Comparison of ENCODE assay signal across 13 cellular contexts in the genomic region with DNA sequence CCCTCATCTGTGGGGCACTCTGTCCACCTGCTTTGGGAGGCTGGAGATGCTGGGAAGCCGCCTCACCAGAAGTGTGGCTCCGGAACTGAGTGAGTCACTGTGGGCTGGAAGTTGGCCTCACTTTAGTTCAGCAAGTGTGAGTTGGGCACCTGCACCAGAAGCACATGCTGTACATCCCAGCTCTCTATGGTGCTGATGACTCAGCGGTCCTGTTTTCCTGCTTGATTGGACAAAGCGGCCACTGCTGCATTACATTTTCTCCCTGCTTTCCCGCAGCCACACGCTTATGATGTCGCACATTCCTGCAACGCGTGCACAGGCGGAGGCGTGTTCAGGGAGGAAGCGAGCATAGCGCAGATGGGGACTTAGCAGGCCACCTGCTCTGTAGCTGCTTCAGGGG. TPM values are rescaled to one million over a fixed set of nuclear protein-coding genes. Genes with fewer than 3 reads are reported as not detected.
DNase-seq lines count a peak whose midpoint lies in the region; TF ChIP-seq lines count a peak whose summit lies in the region.
"Had no signal": no experiment of that assay in that cellular context is flagged by ENCODE, and none has a peak within 500 bp of the region (broad histone marks: within the 10 kb centered on the region; RNA-seq: fewer than 3 reads in every experiment).

No MANE protein-coding gene starts in this region.

- H3K27ac ChIP-seq in GM23248 (no peak overlapping the region), PC-9 (no peak overlapping the region)

- 21 to 26% methylated on average over 11 to 13 of the region's 13 CpGs for WGBS in GM23248 (ENCODE audit: low coverage in 1 of 2, low lambda C conversion rate in 2 of 2, missing lambda C conversion rate in 2 of 2), 2 experiments

- H3F3A ChIP-seq in GM23248 (ENCODE audit: insufficient read depth) = no peaks in the 10 kb centered on the region
- H3F3A ChIP-seq in PC-9 (ENCODE audit: insufficient read depth, low read depth) = no peaks in the 10 kb centered on the region

- CTCF ChIA-PET in PC-9 (lab: Charles Lee) = no interaction called here

- in situ Hi-C loops in GM23248 (cut with MboI) = no loop called here

- TF ChIP-seq CTCF in PC-9 (conservative IDR thresholded peaks at IDR 0.05) (no peak), epithelial cell of proximal tubule (conservative IDR thresholded peaks at IDR 0.05; ENCODE audit: low read depth, low read length) (no peak), retinal pigment epithelial cell (conservative IDR thresholded peaks at IDR 0.05; ENCODE audit: low read depth, low read length) (no peak)

- H3K9me2 ChIP-seq in GM23248 (ENCODE audit: insufficient read depth) (no peaks in the 10 kb centered on the region), PC-9 (ENCODE audit: insufficient read depth) (no peaks in the 10 kb centered on the region)

- H3K4me2 ChIP-seq in GM23248 (ENCODE audit: unreplicated experiment) = no peak overlapping the region
- no peak overlapping the region for H3K4me2 ChIP-seq in PC-9

- H3K9me3 ChIP-seq in GM23248 (ENCODE audit: low read depth) (no peaks in the 10 kb centered on the region), PC-9 (ENCODE audit: insufficient read depth, low read depth) (no peaks in the 10 kb centered on the region)

- H3K4me3 ChIP-seq in GM23248 = no peak overlapping the region
- no peak overlapping the region for H3K4me3 ChIP-seq in PC-9
- H3K4me3 ChIP-seq in epithelial cell of proximal tubule (ENCODE audit: low read depth, low read length) = no peak overlapping the region
- H3K4me3 ChIP-seq in retinal pigment epithelial cell (ENCODE audit: low read length) = no peak overlapping the region

- H4K20me1 ChIP-seq in GM23248 (ENCODE audit: insufficient read depth) = no peaks in the 10 kb centered on the region
- no peaks in the 10 kb centered on the region for H4K20me1 ChIP-seq in PC-9 (ENCODE audit: insufficient read depth)

- no peaks in the 10 kb centered on the region for H3K79me2 ChIP-seq in GM23248 (ENCODE audit: insufficient read depth)
- no peaks in the 10 kb centered on the region for H3K79me2 ChIP-seq in PC-9 (ENCODE audit: low read depth)

- POLR2A ChIA-PET in PC-9 (lab: Charles Lee; ENCODE audit: unreplicated experiment) = interaction anchor here (0.6 kb wide), 1 partner anchor 27 kb away, joined by 12 read pairs; no protein-coding TSS in a partner anchor

- intact Hi-C loops in PC-9 (cut with micrococcal nuclease; ENCODE audit: unreplicated experiment) = loop anchor here (1.0 kb wide), 1 partner anchor 27 kb away; no protein-coding TSS in a partner anchor

- H3K4me1 ChIP-seq in GM23248 (ENCODE audit: insufficient read depth) (no peaks in the 10 kb centered on the region; the same call in 1 of the 2 replicates), PC-9 (replicated peaks; ENCODE audit: insufficient read depth) (peaks cover 11% of the 10 kb centered on the region; the same call in 1 of the 2 replicates)

- H3K36me3 ChIP-seq in GM23248 (ENCODE audit: low read depth) (no peaks in the 10 kb centered on the region), PC-9 (ENCODE audit: low read depth) (no peaks in the 10 kb centered on the region)

- H2AFZ ChIP-seq in GM23248 (no peak overlapping the region), PC-9 (no peak overlapping the region)

- DNase-seq in GM23248 (peak; percentile 66), PC-9 (peak; percentile 57 to 64), epithelial cell of proximal tubule (ENCODE audit: low read depth) (peak; percentile 49), retinal pigment epithelial cell (ENCODE audit: low read depth) (peak; percentile 63), NCI-H1417 (lab: John Stamatoyannopoulos, UW) (no peak), NCI-H446 treated with DMSO at 0.1 percent for 48 hours (lab: John Stamatoyannopoulos, UW) (no peak), nucleus accumbens (lab: John Stamatoyannopoulos, UW) (no peak)
- DNase-seq: activated CD4-positive, alpha-beta T cell treated with anti-CD3 and anti-CD28 coated beads for 1 hour; activated effector memory CD4-positive, alpha-beta T cell treated with Interleukin-2 at 50 U/mL for 16 hours; endodermal cell; NCI-H1694 treated with DMSO at 0.1 percent for 48 hours; Right ventricle myocardium superior had no signal

- H3K27me3 ChIP-seq in GM23248 (replicated peaks; ENCODE audit: insufficient read depth) = no peaks in the 10 kb centered on the region
- no peaks in the 10 kb centered on the region for H3K27me3 ChIP-seq in PC-9 (ENCODE audit: insufficient read depth, low read depth)

- H3K9ac ChIP-seq in GM23248 = no peak overlapping the region

- BruUV-seq in PC-9 (replicated peaks; lab: Mats Ljungman, UMichigan) = no TSS peak

RNA-seq across cellular contexts. Expression of a gene that starts 26.8 kb away (rescaled TPM):
- not detected in 2 replicates for total RNA-seq in GM23248 (2014; rRNA removed; shearing (Covaris generic))
- polyA plus RNA-seq in GM23248 (2016; fragmentation: Nextera tagmentation; extraction: Ambion mirVana) = not detected in 2 replicates
- not detected in 2 replicates for total RNA-seq in PC-9 (2021)
- total RNA-seq in epithelial cell of proximal tubule = not detected in 2 replicates
- total RNA-seq: posterior vena cava, Right ventricle myocardium superior had no signal

Comparison
In these comparisons a context has a peak if more than half of its experiments do, and no peak if none do; other contexts are left out.
1. DNase-seq: peak in GM23248 (single experiment), PC-9 (2 of 2), epithelial cell of proximal tubule (single experiment) and retinal pigment epithelial cell (single experiment); none in NCI-H1417 (0 of 3), NCI-H446 treated with DMSO at 0.1 percent for 48 hours (single experiment) and nucleus accumbens (0 of 56).